In the genomic region with DNA sequence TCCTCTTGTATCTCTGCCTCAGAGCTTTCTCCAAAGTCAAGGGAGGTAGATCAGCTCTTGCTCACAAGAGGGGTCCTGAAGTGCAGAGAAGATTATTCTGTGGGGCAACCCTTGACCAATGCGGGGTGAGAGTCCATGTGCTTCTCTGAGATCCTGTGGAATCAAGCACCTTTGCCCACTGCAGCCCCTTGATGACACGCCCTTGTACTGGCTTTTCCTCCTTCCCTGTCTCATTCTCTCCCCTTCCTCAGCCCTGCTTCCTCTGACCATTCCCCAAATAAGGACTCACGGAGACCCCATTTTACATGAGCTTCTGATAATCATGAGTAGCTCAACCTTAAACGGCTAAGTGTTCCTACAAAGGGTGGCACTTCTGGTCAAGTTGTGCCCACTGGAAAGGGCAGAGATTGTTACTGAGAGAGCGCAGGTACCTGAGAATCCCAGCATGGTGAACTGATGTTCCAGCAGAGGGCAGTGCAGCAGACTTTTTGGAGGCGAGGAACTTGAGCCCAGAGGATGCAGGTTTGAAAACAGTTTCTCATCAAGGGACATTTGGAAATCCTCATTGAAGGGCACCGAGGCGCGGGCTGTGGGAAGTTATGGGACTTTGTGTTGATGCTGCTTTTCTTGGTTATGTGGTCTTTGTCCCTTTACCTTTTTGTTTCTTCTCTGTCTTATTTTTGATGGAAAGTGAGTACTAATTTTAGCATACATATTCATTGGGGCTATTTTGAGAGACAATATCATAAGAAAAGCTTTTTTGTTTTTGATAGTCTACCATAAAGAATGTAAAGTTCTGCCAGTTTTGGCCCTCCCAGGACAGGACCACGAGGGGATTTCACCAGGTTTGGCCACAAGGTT, we compare ENCODE assay signal across 8 cellular contexts.
DNase-seq lines count a peak whose midpoint lies in the region; ATAC-seq and TF ChIP-seq lines count a peak whose summit lies in the region.

No MANE protein-coding gene starts in this region.

- ATAC-seq in GM21529 (IDR thresholded peaks at IDR 0.05; ENCODE audit: unreplicated experiment) (peak; percentile 69), T-helper 17 cell (peak; percentile 42), GM21423 (IDR thresholded peaks at IDR 0.05; ENCODE audit: unreplicated experiment) (no peak)

- H4K20me1 ChIP-seq in Karpas-422 (ENCODE audit: insufficient read depth, low read depth, low read length), result no peaks in the 10 kb centered on the region

- in situ Hi-C loops in G401 (cut with HindIII; ENCODE audit: low sequenced_read_pairs), result no loop called here

- H3K27me3 ChIP-seq in Karpas-422 (ENCODE audit: low read length), result no peaks in the 10 kb centered on the region
- H3K27me3 ChIP-seq in testis, result no peaks in the 10 kb centered on the region

- H3K4me3 Mint-ChIP-seq in T-helper 17 cell, result no peak overlapping the region

- H2AFZ ChIP-seq in Karpas-422 (ENCODE audit: low read length), result 0 out of 2 replicates have a peak overlapping the region, but pooled peaks have one; percentile 42

- peaks cover 32% of the 10 kb centered on the region for H3K27me3 Mint-ChIP-seq in T-helper 17 cell

- no peak overlapping the region for H3K27ac ChIP-seq in Karpas-422 (ENCODE audit: low read length)
- H3K27ac ChIP-seq in testis, result no peak overlapping the region

- H3K4me2 ChIP-seq in Karpas-422 (ENCODE audit: low read depth, low read length, poor library complexity, severe bottlenecking), result no peak overlapping the region

- H3K4me3 ChIP-seq in Karpas-422 (ENCODE audit: low read length) (no peak overlapping the region), testis (no peak overlapping the region)

- intact Hi-C loops in testis (cut with DNase I; ENCODE audit: low total_unique reads), result loop anchor here (10.0 kb wide), 1 partner anchor 392 kb away; a partner anchor contains a TSS

- H3K4me1 ChIP-seq in Karpas-422 (ENCODE audit: low read length) (no peaks in the 10 kb centered on the region), testis (peaks cover 4% of the 10 kb centered on the region)

- H3K9me2 ChIP-seq in Karpas-422 (replicated peaks; ENCODE audit: insufficient read depth, low read length), result no peaks in the 10 kb centered on the region

- H3K9me3 ChIP-seq in Karpas-422 (ENCODE audit: low read length) (no peaks in the 10 kb centered on the region), T-helper 17 cell (ENCODE audit: control insufficient read depth, low read length, poor library complexity, severe bottlenecking) (no peaks in the 10 kb centered on the region), testis (no peaks in the 10 kb centered on the region)

- DNase-seq in G401 (ENCODE audit: low spot score), result peak; percentile 40
- peak; percentile 88 for DNase-seq in Karpas-422
- DNase-seq in T-helper 17 cell, result peak in 1 of 3 donors; percentile 8
- DNase-seq in dermis microvascular lymphatic vessel endothelial cell (ENCODE audit: low read depth in 2 of 2), result peak; percentile 41 to 43
- DNase-seq in lung microvascular endothelial cell (ENCODE audit: low read depth in 2 of 2), result peak; percentile 30 to 64
- peak; percentile 85 for DNase-seq in testis

- H3K4me1 Mint-ChIP-seq in T-helper 17 cell, result no peaks in the 10 kb centered on the region

- H3K36me3 Mint-ChIP-seq in T-helper 17 cell (ENCODE audit: low read depth), result no peaks in the 10 kb centered on the region

- TF ChIP-seq POLR2A in testis (IDR thresholded peaks at IDR 0.05), result no peak

- H3K27ac Mint-ChIP-seq in T-helper 17 cell, result no peak overlapping the region

- 35 to 36% methylated on average over 10 of the region's 10 CpGs for WGBS in testis, 2 donors

- H3K36me3 ChIP-seq in Karpas-422 (ENCODE audit: insufficient read depth, low read length), result no peaks in the 10 kb centered on the region
- no peaks in the 10 kb centered on the region for H3K36me3 ChIP-seq in testis (ENCODE audit: low read depth, missing control alignments)

- no peak overlapping the region for H3K9ac ChIP-seq in Karpas-422 (ENCODE audit: low read length)

- TF ChIP-seq CTCF in testis (IDR thresholded peaks at IDR 0.05), result peak; percentile 50 to 69 (median 67)

- H3K79me2 ChIP-seq in Karpas-422 (ENCODE audit: low read length), result no peaks in the 10 kb centered on the region
